Comparison of ENCODE assay signal across 8 cellular contexts in genomic region chr1:78045850-78046778, GRCh38. TPM values are rescaled to one million over a fixed set of nuclear protein-coding genes. Genes with fewer than 3 reads are reported as not detected.
A peak's percentile ranks its signal among the peaks of the same experiment; 100 is the strongest.
DNase-seq lines count a peak whose midpoint lies in the region; ATAC-seq lines count a peak whose summit lies in the region.

GIPC2 (plus strand) TSS chr1:78045966; CDS start chr1:78046095, 129 bp downstream.

- peak within 1 kb of the TSS; percentile 62 for H3K4me3 Mint-ChIP-seq in central memory CD8-positive, alpha-beta T cell

- no peaks in the 10 kb centered on the region for H3K4me1 ChIP-seq in NT2/D1 (ENCODE audit: insufficient read depth, insufficient read length)

- peaks cover 60% of the 10 kb centered on the region for H3K27me3 ChIP-seq in NT2/D1 (ENCODE audit: insufficient read depth, insufficient read length)

- H3K36me3 Mint-ChIP-seq in central memory CD8-positive, alpha-beta T cell (ENCODE audit: insufficient read depth), result no peaks in the 10 kb centered on the region

- H3K9ac ChIP-seq in NT2/D1 (ENCODE audit: insufficient read length, low read depth), result peak within 1 kb of the TSS; percentile 88

- H3K4me3 ChIP-seq in NT2/D1 (ENCODE audit: insufficient read length, low read depth), result peak within 1 kb of the TSS; percentile 72

- H3K27ac Mint-ChIP-seq in central memory CD8-positive, alpha-beta T cell (ENCODE audit: low read depth), result no peak within 1 kb of the TSS

- no peaks in the 10 kb centered on the region for H3K9me3 ChIP-seq in NT2/D1 (ENCODE audit: insufficient read depth, low read length)

- ATAC-seq in GM18868 (IDR thresholded peaks at IDR 0.05; ENCODE audit: unreplicated experiment), result peak; percentile 56
- ATAC-seq in central memory CD8-positive, alpha-beta T cell (replicated peaks; ENCODE audit: extremely low read depth, poor library complexity, severe bottlenecking), result peak; percentile 49
- ATAC-seq in left lobe of liver, result peak; percentile 89
- no peak for ATAC-seq in GM18520 (IDR thresholded peaks at IDR 0.05; ENCODE audit: unreplicated experiment)

- no peaks in the 10 kb centered on the region for H3K36me3 ChIP-seq in NT2/D1 (ENCODE audit: insufficient read depth, insufficient read length, low read length)

- peak; percentile 48 for DNase-seq in NT2/D1 (ENCODE audit: low read depth, low spot score)
- no peak for DNase-seq in central memory CD8-positive, alpha-beta T cell (ENCODE audit: low spot score in 2 of 2)
- DNase-seq in left lobe of liver (ENCODE audit: low spot score), result peak; percentile 87
- DNase-seq in stimulated activated CD4-positive, alpha-beta T cell treated with anti-CD3 and anti-CD28 coated beads, Interleukin-4, amount 100 ng/mL, for 1 hour, result peak; percentile 30
- no peak for DNase-seq in HK-2 (ENCODE audit: unreplicated experiment)
- no peak for DNase-seq in effector CD4-positive, alpha-beta T cell

- peaks cover 61% of the 10 kb centered on the region for H3K27me3 Mint-ChIP-seq in central memory CD8-positive, alpha-beta T cell

- no peaks in the 10 kb centered on the region for H3K9me3 Mint-ChIP-seq in central memory CD8-positive, alpha-beta T cell

- peaks cover 13% of the 10 kb centered on the region for H3K4me1 Mint-ChIP-seq in central memory CD8-positive, alpha-beta T cell

RNA-seq across cellular contexts. Expression of gene GIPC2, which starts in this region (rescaled TPM):
- 9.0 TPM for total RNA-seq in left lobe of liver

Comparison
In these comparisons a context has a peak if more than half of its experiments do, and no peak if none do; other contexts are left out.
1. DNase-seq: peak in NT2/D1 (single experiment), left lobe of liver (single experiment) and stimulated activated CD4-positive, alpha-beta T cell treated with anti-CD3 and anti-CD28 coated beads, Interleukin-4, amount 100 ng/mL, for 1 hour (single experiment); none in central memory CD8-positive, alpha-beta T cell (0 of 2), HK-2 (single experiment) and effector CD4-positive, alpha-beta T cell (single experiment).